In the genomic region with DNA sequence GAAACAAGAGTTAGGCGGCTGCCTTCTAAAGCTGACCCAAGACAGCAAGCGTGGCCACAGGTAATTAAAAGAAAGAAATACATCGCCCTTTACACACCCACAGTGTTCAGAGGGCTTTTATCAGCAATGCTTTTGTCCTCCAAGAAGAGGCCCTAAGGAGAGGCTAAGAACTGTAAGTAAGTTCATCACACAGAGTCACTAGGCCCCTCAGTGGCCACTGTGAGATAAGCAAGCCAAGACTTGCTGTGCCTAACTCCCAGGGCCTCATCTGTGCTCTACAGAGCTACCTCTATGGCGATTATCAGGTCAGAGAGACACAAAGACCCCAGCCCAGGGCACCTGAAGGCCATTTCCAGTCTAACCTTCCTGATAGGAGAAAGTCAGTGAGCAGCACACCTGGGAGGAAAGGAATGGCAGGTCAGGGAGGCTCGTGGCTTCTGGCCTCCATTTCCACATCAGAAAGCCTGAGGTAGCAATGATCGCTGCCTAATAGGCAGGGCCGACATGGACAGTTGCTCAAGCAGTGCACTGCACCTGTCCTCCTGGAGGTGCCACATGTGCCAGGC, we compare ENCODE assay signal across 13 cellular contexts.
A peak's percentile ranks its signal among the peaks of the same experiment; 100 is the strongest.
DNase-seq lines count a peak whose midpoint lies in the region; ATAC-seq and TF ChIP-seq lines count a peak whose summit lies in the region.
"Had no signal": no experiment of that assay in that cellular context is flagged by ENCODE, and none has a peak within 500 bp of the region (broad histone marks: within the 10 kb centered on the region; RNA-seq: fewer than 3 reads in every experiment).

No MANE protein-coding gene starts in this region.

- 64% methylated on average over 7 of the region's 7 CpGs for WGBS in hepatocyte (ENCODE audit: low lambda C conversion rate, missing lambda C conversion rate)
- 94% methylated on average over 5 of the region's 7 CpGs for WGBS in esophagus muscularis mucosa

- H3K36me3 ChIP-seq in GM23338 (ENCODE audit: insufficient read depth) (no peaks in the 10 kb centered on the region), hepatocyte (replicated peaks; ENCODE audit: insufficient read depth, low read depth) (no peaks in the 10 kb centered on the region), esophagus muscularis mucosa (no peaks in the 10 kb centered on the region)
- H3K36me3 ChIP-seq: MG63 had no signal

- no peak overlapping the region for H3K4me3 Mint-ChIP-seq in GM23338

- intact Hi-C loops in esophagus muscularis mucosa (cut with DNase I) = no loop called here

- no peaks in the 10 kb centered on the region for H3K9me3 ChIP-seq in hepatocyte (ENCODE audit: low read depth)
- peaks cover 0 to 6% (median 2%) of the 10 kb centered on the region in 4 donors for H3K9me3 ChIP-seq in esophagus muscularis mucosa
- H3K9me3 ChIP-seq: MG63 had no signal

- DNase-seq in A172 (ENCODE audit: low spot score) = peak; percentile 48
- DNase-seq in GM23338 (ENCODE audit: low spot score) = peak; percentile 30
- DNase-seq in amniotic epithelial cell (ENCODE audit: low read depth) = peak; percentile 62
- DNase-seq in hepatocyte (ENCODE audit: low spot score) = peak; percentile 50
- no peak for DNase-seq in esophagus muscularis mucosa (ENCODE audit: extremely low spot score)
- DNase-seq in activated T-cell treated with anti-CD3 and anti-CD28 coated beads, Interleukin-2, amount 50 U/mL, for 48 hours = no peak
- DNase-seq in DMS153 treated with DMSO at 0.1 percent for 48 hours (lab: John Stamatoyannopoulos, UW; ENCODE audit: unreplicated experiment) = no peak
- DNase-seq: activated CD4-positive, alpha-beta T cell treated with anti-CD3 and anti-CD28 coated beads, Interleukin-2, amount 50 U/mL, for 48 hours; activated naive CD4-positive, alpha-beta T cell treated with anti-CD3 and anti-CD28 coated beads, Interleukin-2, amount 50 U/mL, for 16 hours; C1 segment of cervical spinal cord; stimulated activated naive CD4-positive, alpha-beta T cell treated with Interleukin-2 at 50 U/mL for 16 hours had no signal

- H2AFZ ChIP-seq in GM23338 (peak overlapping the region; percentile 84), hepatocyte (no peak overlapping the region)

- H3K36me3 Mint-ChIP-seq in GM23338 (ENCODE audit: low read depth) = peaks cover 4% of the 10 kb centered on the region; the same call in 1 of the 3 replicates

- no peak overlapping the region for H3K4me3 ChIP-seq in GM23338
- no peak overlapping the region for H3K4me3 ChIP-seq in hepatocyte
- no peak overlapping the region for H3K4me3 ChIP-seq in esophagus muscularis mucosa
- H3K4me3 ChIP-seq: MG63 had no signal

- H3K79me2 ChIP-seq in GM23338 (replicated peaks; ENCODE audit: insufficient read depth) (no peaks in the 10 kb centered on the region), hepatocyte (no peaks in the 10 kb centered on the region)

- TF ChIP-seq CTCF in GM23338 (conservative IDR thresholded peaks at IDR 0.05; ENCODE audit: low read depth in 2 of 2) (peak in 1 of 2 experiments; percentile 64; a peak in 2 of 4 replicates), hepatocyte (IDR thresholded peaks at IDR 0.05; ENCODE audit: poor library complexity) (peak; percentile 35), esophagus muscularis mucosa (IDR thresholded peaks at IDR 0.05) (no peak)

- peaks cover 13% of the 10 kb centered on the region for H3K4me1 Mint-ChIP-seq in GM23338

- no peaks in the 10 kb centered on the region for H3K27me3 ChIP-seq in GM23338 (ENCODE audit: insufficient read depth)
- no peaks in the 10 kb centered on the region for H3K27me3 ChIP-seq in hepatocyte
- H3K27me3 ChIP-seq in esophagus muscularis mucosa = no peaks in the 10 kb centered on the region
- H3K27me3 ChIP-seq: MG63 had no signal

- H3K27me3 Mint-ChIP-seq in GM23338 (ENCODE audit: insufficient read depth, low read depth, poor library complexity) = no peaks in the 10 kb centered on the region

- H3K4me2 ChIP-seq in GM23338 (no peak overlapping the region), hepatocyte (peak overlapping the region; percentile 17)

- peaks cover 14% of the 10 kb centered on the region for H3K9me3 Mint-ChIP-seq in GM23338

- H3K27ac Mint-ChIP-seq in GM23338 = no peak overlapping the region

- TF ChIP-seq POLR2A in esophagus muscularis mucosa (IDR thresholded peaks at IDR 0.05; ENCODE audit: low read depth) = no peak

- peaks cover 7% of the 10 kb centered on the region for H3K4me1 ChIP-seq in GM23338 (ENCODE audit: insufficient read depth)
- H3K4me1 ChIP-seq in hepatocyte (ENCODE audit: insufficient read depth) = peaks cover 15% of the 10 kb centered on the region
- H3K4me1 ChIP-seq in esophagus muscularis mucosa = no peaks in the 10 kb centered on the region

- H4K20me1 ChIP-seq in GM23338 (replicated peaks; ENCODE audit: insufficient read depth) = no peaks in the 10 kb centered on the region
- H4K20me1 ChIP-seq in hepatocyte (ENCODE audit: insufficient read depth, poor library complexity, severe bottlenecking) = no peaks in the 10 kb centered on the region

- H3K9me2 ChIP-seq in GM23338 (ENCODE audit: insufficient read depth) (peaks cover 3% of the 10 kb centered on the region; the same call in 1 of the 2 replicates), hepatocyte (replicated peaks; ENCODE audit: insufficient read depth) (no peaks in the 10 kb centered on the region)

- H3F3A ChIP-seq in GM23338 (replicated peaks; ENCODE audit: low read depth) = no peaks in the 10 kb centered on the region

- no peak for TF ChIP-seq EP300 in esophagus muscularis mucosa (IDR thresholded peaks at IDR 0.05)

- no peak overlapping the region for H3K27ac ChIP-seq in GM23338 (ENCODE audit: low read depth)
- peak overlapping the region; percentile 90 for H3K27ac ChIP-seq in hepatocyte
- H3K27ac ChIP-seq in esophagus muscularis mucosa (replicated peaks in 1 of 4) = no peak overlapping the region

- ATAC-seq in GM23338 (peak; percentile 97), GM18502 (IDR thresholded peaks at IDR 0.05; ENCODE audit: poor library complexity, unreplicated experiment) (no peak)

TF ChIP-seq in GM23338, 12 proteins besides CTCF, POLR2A, EP300 and RAD21 (continues in another document):
- TF ChIP-seq, protein P1, sequence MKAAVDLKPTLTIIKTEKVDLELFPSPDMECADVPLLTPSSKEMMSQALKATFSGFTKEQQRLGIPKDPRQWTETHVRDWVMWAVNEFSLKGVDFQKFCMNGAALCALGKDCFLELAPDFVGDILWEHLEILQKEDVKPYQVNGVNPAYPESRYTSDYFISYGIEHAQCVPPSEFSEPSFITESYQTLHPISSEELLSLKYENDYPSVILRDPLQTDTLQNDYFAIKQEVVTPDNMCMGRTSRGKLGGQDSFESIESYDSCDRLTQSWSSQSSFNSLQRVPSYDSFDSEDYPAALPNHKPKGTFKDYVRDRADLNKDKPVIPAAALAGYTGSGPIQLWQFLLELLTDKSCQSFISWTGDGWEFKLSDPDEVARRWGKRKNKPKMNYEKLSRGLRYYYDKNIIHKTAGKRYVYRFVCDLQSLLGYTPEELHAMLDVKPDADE (IDR thresholded peaks at IDR 0.05) = no peak
- TF ChIP-seq POLR2AphosphoS5 (IDR thresholded peaks at IDR 0.05; ENCODE audit: low read depth) (no peak), CREB1 (CRISPR knock-in tag; IDR thresholded peaks at IDR 0.05; ENCODE audit: low read depth) (no peak), NANOG (IDR thresholded peaks at IDR 0.05; ENCODE audit: borderline replicate concordance) (no peak), EZH2phosphoT487 (IDR thresholded peaks at IDR 0.05; ENCODE audit: unreplicated experiment) (no peak), EZH2 (IDR thresholded peaks at IDR 0.05; ENCODE audit: low read depth, unreplicated experiment) (no peak), JUNB (IDR thresholded peaks at IDR 0.05; ENCODE audit: unreplicated experiment) (no peak), STAT1 (IDR thresholded peaks at IDR 0.05; ENCODE audit: unreplicated experiment) (no peak), ZNF331 (CRISPR knock-in tag; IDR thresholded peaks at IDR 0.05; ENCODE audit: low read depth) (no peak), ZNF114 (CRISPR knock-in tag; IDR thresholded peaks at IDR 0.05) (no peak)
- TF ChIP-seq, protein P2, sequence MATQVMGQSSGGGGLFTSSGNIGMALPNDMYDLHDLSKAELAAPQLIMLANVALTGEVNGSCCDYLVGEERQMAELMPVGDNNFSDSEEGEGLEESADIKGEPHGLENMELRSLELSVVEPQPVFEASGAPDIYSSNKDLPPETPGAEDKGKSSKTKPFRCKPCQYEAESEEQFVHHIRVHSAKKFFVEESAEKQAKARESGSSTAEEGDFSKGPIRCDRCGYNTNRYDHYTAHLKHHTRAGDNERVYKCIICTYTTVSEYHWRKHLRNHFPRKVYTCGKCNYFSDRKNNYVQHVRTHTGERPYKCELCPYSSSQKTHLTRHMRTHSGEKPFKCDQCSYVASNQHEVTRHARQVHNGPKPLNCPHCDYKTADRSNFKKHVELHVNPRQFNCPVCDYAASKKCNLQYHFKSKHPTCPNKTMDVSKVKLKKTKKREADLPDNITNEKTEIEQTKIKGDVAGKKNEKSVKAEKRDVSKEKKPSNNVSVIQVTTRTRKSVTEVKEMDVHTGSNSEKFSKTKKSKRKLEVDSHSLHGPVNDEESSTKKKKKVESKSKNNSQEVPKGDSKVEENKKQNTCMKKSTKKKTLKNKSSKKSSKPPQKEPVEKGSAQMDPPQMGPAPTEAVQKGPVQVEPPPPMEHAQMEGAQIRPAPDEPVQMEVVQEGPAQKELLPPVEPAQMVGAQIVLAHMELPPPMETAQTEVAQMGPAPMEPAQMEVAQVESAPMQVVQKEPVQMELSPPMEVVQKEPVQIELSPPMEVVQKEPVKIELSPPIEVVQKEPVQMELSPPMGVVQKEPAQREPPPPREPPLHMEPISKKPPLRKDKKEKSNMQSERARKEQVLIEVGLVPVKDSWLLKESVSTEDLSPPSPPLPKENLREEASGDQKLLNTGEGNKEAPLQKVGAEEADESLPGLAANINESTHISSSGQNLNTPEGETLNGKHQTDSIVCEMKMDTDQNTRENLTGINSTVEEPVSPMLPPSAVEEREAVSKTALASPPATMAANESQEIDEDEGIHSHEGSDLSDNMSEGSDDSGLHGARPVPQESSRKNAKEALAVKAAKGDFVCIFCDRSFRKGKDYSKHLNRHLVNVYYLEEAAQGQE (IDR thresholded peaks at IDR 0.05; ENCODE audit: unreplicated experiment) = no peak

Comparison
In these comparisons a context has a peak if more than half of its experiments do, and no peak if none do; other contexts are left out.
1. DNase-seq: peak in A172 (single experiment), GM23338 (single experiment), amniotic epithelial cell (single experiment) and hepatocyte (single experiment); none in esophagus muscularis mucosa (single experiment), activated T-cell treated with anti-CD3 and anti-CD28 coated beads, Interleukin-2, amount 50 U/mL, for 48 hours (0 of 2) and DMS153 treated with DMSO at 0.1 percent for 48 hours (single experiment).